ENCODE assay signal across 9 cellular contexts in the genomic region with DNA sequence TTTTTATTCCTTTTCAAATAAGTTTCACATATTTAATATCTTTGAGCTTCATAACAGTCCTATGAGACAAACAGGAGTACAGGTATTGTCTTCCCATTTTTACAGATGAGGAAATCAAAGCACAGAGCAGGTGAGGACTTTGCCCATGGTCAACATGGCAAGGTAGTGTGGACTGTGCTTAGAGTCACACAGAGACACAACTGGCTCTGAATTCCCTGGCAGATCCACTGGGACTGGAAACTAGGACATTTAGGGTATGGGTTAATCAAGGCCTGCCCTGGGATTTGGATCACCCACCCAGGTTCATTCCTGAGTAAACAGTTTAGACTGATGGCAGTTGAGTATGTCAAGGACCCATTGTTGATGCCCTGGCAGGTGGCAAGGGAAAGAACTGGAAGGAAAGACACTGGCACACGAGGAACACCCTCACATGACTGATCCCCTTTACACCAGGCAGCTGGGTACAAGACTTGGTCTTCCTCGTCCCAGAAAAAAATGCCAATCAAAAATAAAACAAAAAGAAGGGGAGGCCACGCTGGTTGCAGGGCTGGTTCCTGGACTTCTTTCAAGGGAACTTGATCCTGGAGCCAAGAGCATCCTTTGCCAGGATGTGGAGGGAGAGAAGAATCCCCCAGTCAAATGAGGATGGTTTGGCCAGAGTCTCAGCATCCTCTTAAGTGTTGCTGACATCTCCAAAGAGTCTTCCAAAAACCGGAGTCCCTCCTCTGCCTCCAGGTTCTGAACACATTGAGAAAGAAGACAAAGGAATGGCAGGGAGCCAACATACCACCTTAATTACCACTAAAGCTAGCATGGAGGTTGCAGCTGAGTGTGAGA. TPM values are rescaled to one million over a fixed set of nuclear protein-coding genes. Genes with fewer than 3 reads are reported as not detected.
DNase-seq lines count a peak whose midpoint lies in the region; ATAC-seq, FAIRE-seq and TF ChIP-seq lines count a peak whose summit lies in the region.
"Had no signal": no experiment of that assay in that cellular context is flagged by ENCODE, and none has a peak within 500 bp of the region (broad histone marks: within the 10 kb centered on the region; RNA-seq: fewer than 3 reads in every experiment).

No MANE protein-coding gene starts in this region.

- peak; percentile 58 for FAIRE-seq in endothelial cell of umbilical vein (lab: Jason Lieb, UNC)

- peak overlapping the region; percentile 72 for H3K27ac ChIP-seq in endothelial cell of umbilical vein (ENCODE audit: insufficient read depth, low read depth, low read length)

- POLR2A ChIA-PET in endothelial cell of umbilical vein (lab: Charles Lee) = interaction anchor here (0.9 to 1.6 kb wide), 4 partner anchors 9 to 34 kb away, joined by 3 to 8 read pairs (median 3); no protein-coding TSS in a partner anchor

- peak overlapping the region; percentile 73 for H3K4me2 ChIP-seq in endothelial cell of umbilical vein (ENCODE audit: insufficient read depth, low read length)

- peak overlapping the region in 1 of 3 experiments; percentile 77 for H3K4me3 Mint-ChIP-seq in nephron
- H3K4me3 Mint-ChIP-seq in nephron progenitor cell = no peak overlapping the region

- no peaks in the 10 kb centered on the region for H3K36me3 Mint-ChIP-seq in nephron (ENCODE audit: low read depth)
- peaks cover 5% of the 10 kb centered on the region for H3K36me3 Mint-ChIP-seq in nephron progenitor cell (ENCODE audit: low read depth)

- peak in 11 of 14 donors; percentile 15 to 70 (median 58) for DNase-seq in C1 segment of cervical spinal cord (lab: John Stamatoyannopoulos, UW)
- peak; percentile 17 for DNase-seq in NCI-H2107 treated with DMSO at 0.1 percent for 48 hours (lab: John Stamatoyannopoulos, UW; ENCODE audit: unreplicated experiment)
- DNase-seq in endothelial cell of umbilical vein (ENCODE audit: low read depth, low spot score) = peak; percentile 75
- DNase-seq in nephron progenitor cell = no peak
- no peak for DNase-seq in NCI-H526 treated with DMSO at 0.1 percent for 48 hours (lab: John Stamatoyannopoulos, UW)
- no peak for DNase-seq in activated naive CD4-positive, alpha-beta T cell (lab: John Stamatoyannopoulos, UW)
- DNase-seq: stimulated activated CD4-positive, alpha-beta T cell treated with anti-CD3 and anti-CD28 coated beads, Interleukin-1b, Interleukin-23, amount 100 ng/mL, for 48 hours had no signal

- no peaks in the 10 kb centered on the region for H3K79me2 ChIP-seq in endothelial cell of umbilical vein (ENCODE audit: control insufficient read depth, insufficient read depth, low read length)

- TF ChIP-seq CTCF in endothelial cell of umbilical vein (IDR thresholded peaks at IDR 0.05; ENCODE audit: extremely low read depth in 1 of 2, insufficient read depth in 1 of 2, low read depth in 1 of 2, low read length in 2 of 2) = no peak
- TF ChIP-seq CTCF in nephron (IDR thresholded peaks at IDR 0.05; ENCODE audit: unreplicated experiment in 3 of 3) = no peak
- TF ChIP-seq CTCF in nephron progenitor cell (IDR thresholded peaks at IDR 0.05) = no peak

- intact Hi-C loops in endothelial cell of umbilical vein (cut with micrococcal nuclease) = loop anchor here (1.0 to 5.0 kb wide), 2 partner anchors 9 to 428 kb away; no protein-coding TSS in a partner anchor

- H2AFZ ChIP-seq in endothelial cell of umbilical vein (ENCODE audit: low read depth, low read length) = peak overlapping the region; percentile 5

- ATAC-seq in HG03571 (IDR thresholded peaks at IDR 0.05; ENCODE audit: unreplicated experiment) = no peak

- H3K36me3 ChIP-seq in endothelial cell of umbilical vein (ENCODE audit: control insufficient read depth in 2 of 2, extremely low read depth in 1 of 2, insufficient read depth in 2 of 2, low read length in 2 of 2) = no peaks in the 10 kb centered on the region

- no peaks in the 10 kb centered on the region for H3K9me3 ChIP-seq in endothelial cell of umbilical vein (replicated peaks; ENCODE audit: control insufficient read depth, insufficient read depth, low read length)

- no peak overlapping the region for H3K4me3 ChIP-seq in endothelial cell of umbilical vein (replicated peaks in 1 of 3; ENCODE audit: insufficient read depth in 1 of 3, low read depth in 1 of 3, low read length in 3 of 3)

- TF ChIP-seq POLR2A in endothelial cell of umbilical vein (IDR thresholded peaks at IDR 0.05; ENCODE audit: low read depth, low read length) = no peak

- dilution Hi-C loops in endothelial cell of umbilical vein (cut with MboI; ENCODE audit: extremely low pct_ligation_motif_present, low sequenced_read_pairs) = no loop called here

- H3K4me1 ChIP-seq in endothelial cell of umbilical vein (ENCODE audit: control insufficient read depth, extremely low read depth, insufficient read depth, low read length) = peaks cover 48% of the 10 kb centered on the region

- H3K27me3 Mint-ChIP-seq in nephron (ENCODE audit: low read depth) (no peaks in the 10 kb centered on the region), nephron progenitor cell (ENCODE audit: low read depth, poor library complexity) (no peaks in the 10 kb centered on the region)

- H4K20me1 ChIP-seq in endothelial cell of umbilical vein (replicated peaks; ENCODE audit: control insufficient read depth, extremely low read depth, insufficient read depth, low read length) = no peaks in the 10 kb centered on the region

- H3K4me1 Mint-ChIP-seq in nephron (peaks cover 76% of the 10 kb centered on the region), nephron progenitor cell (peaks cover 80% of the 10 kb centered on the region)

- peak overlapping the region; percentile 35 for H3K9ac ChIP-seq in endothelial cell of umbilical vein (replicated peaks; ENCODE audit: extremely low read depth, insufficient read depth, low read length)

- BruUV-seq in endothelial cell of umbilical vein (replicated peaks; lab: Mats Ljungman, UMichigan) = no TSS peak

- no peaks in the 10 kb centered on the region for H3K27me3 ChIP-seq in endothelial cell of umbilical vein (ENCODE audit: control insufficient read depth in 2 of 2, insufficient read depth in 2 of 2, low read length in 2 of 2)

- CTCF ChIA-PET in endothelial cell of umbilical vein (lab: Charles Lee) = interaction anchor here (1.0 to 5.6 kb wide), 5 partner anchors 10 to 118 kb away, joined by 3 to 31 read pairs (median 11); partner anchors contain the start of gene CHD9

- H3K27ac Mint-ChIP-seq in nephron = peak overlapping the region; percentile 83 to 95 (median 90)
- H3K27ac Mint-ChIP-seq in nephron progenitor cell = no peak overlapping the region

- no peaks in the 10 kb centered on the region for H3K9me1 ChIP-seq in endothelial cell of umbilical vein (replicated peaks; ENCODE audit: control insufficient read depth, extremely low read depth, insufficient read depth, low read length)

- H3K9me3 Mint-ChIP-seq in nephron = no peaks in the 10 kb centered on the region
- H3K9me3 Mint-ChIP-seq in nephron progenitor cell = no peaks in the 10 kb centered on the region

TF ChIP-seq in endothelial cell of umbilical vein, 7 proteins besides CTCF, POLR2A, EP300 and RAD21:
- TF ChIP-seq FOS (IDR thresholded peaks at IDR 0.05; ENCODE audit: borderline replicate concordance, insufficient read depth, low read length) (no peak), EZH2 (IDR thresholded peaks at IDR 0.05; ENCODE audit: borderline replicate concordance, low read depth, low read length, severe bottlenecking) (no peak), GATA2 (IDR thresholded peaks at IDR 0.05; ENCODE audit: insufficient read depth, insufficient read length, low read depth, low read length) (no peak), MYC (IDR thresholded peaks at IDR 0.05; ENCODE audit: low read depth, low read length) (no peak), JUN (IDR thresholded peaks at IDR 0.05; ENCODE audit: borderline replicate concordance, insufficient read depth, insufficient read length, low read depth) (no peak), POLR2AphosphoS5 (IDR thresholded peaks at IDR 0.05; ENCODE audit: insufficient read depth, low read depth, low read length) (no peak)
- TF ChIP-seq, protein P1, sequence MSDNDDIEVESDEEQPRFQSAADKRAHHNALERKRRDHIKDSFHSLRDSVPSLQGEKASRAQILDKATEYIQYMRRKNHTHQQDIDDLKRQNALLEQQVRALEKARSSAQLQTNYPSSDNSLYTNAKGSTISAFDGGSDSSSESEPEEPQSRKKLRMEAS (IDR thresholded peaks at IDR 0.05; ENCODE audit: insufficient read depth, insufficient read length) = no peak

RNA-seq across cellular contexts. Expression of gene CHD9, which starts 34.9 kb away (rescaled TPM):
- total RNA-seq in endothelial cell of umbilical vein = 59.2 and 62.1 TPM in 2 replicates
- polyA plus RNA-seq in endothelial cell of umbilical vein = 8.6 and 9.9 TPM in 2 replicates
- polyA plus RNA-seq in endothelial cell of umbilical vein (2011; cell fraction: cytosol; rRNA removed) = 10.7 and 11.8 TPM in 2 replicates
- polyA plus RNA-seq in endothelial cell of umbilical vein (2011; cell fraction: nucleus; rRNA removed) = 54.6 and 64.1 TPM in 2 replicates
- polyA plus RNA-seq in endothelial cell of umbilical vein (2012) = 21.5 and 28.0 TPM in 2 replicates
- polyA minus RNA-seq in endothelial cell of umbilical vein = 96.2 and 101 TPM in 2 replicates
- polyA minus RNA-seq in endothelial cell of umbilical vein (2011; cell fraction: cytosol; rRNA and poly(A)+ RNA removed) = 18.7 TPM
- 134 and 216 TPM in 2 replicates for polyA minus RNA-seq in endothelial cell of umbilical vein (2011; cell fraction: nucleus; rRNA and poly(A)+ RNA removed)

RNA-seq across cellular contexts. Expression of gene CHD9NB, which starts 37.0 kb away (rescaled TPM):
- total RNA-seq in endothelial cell of umbilical vein = 0.66 and 1.7 TPM in 2 replicates
- 0.35 and 0.44 TPM in 2 replicates for polyA plus RNA-seq in endothelial cell of umbilical vein
- polyA plus RNA-seq in endothelial cell of umbilical vein (2011; cell fraction: cytosol; rRNA removed) = 0.58 TPM in 2 replicates
- 0.94 and 1.2 TPM in 2 replicates for polyA plus RNA-seq in endothelial cell of umbilical vein (2011; cell fraction: nucleus; rRNA removed)
- 0.71 and 1.5 TPM in 2 replicates for polyA plus RNA-seq in endothelial cell of umbilical vein (2012)
- polyA minus RNA-seq in endothelial cell of umbilical vein = 0.53 and 1.4 TPM in 2 replicates
- not detected for polyA minus RNA-seq in endothelial cell of umbilical vein (2011; cell fraction: cytosol; rRNA and poly(A)+ RNA removed)
- 0.72 and 1.3 TPM in 2 replicates for polyA minus RNA-seq in endothelial cell of umbilical vein (2011; cell fraction: nucleus; rRNA and poly(A)+ RNA removed)

Comparison
In these comparisons a context has a peak if more than half of its experiments do, and no peak if none do; other contexts are left out.
1. DNase-seq: peak in C1 segment of cervical spinal cord (11 of 14), NCI-H2107 treated with DMSO at 0.1 percent for 48 hours (single experiment) and endothelial cell of umbilical vein (single experiment); none in nephron progenitor cell (single experiment), NCI-H526 treated with DMSO at 0.1 percent for 48 hours (single experiment) and activated naive CD4-positive, alpha-beta T cell (0 of 4).